In the genomic region with DNA sequence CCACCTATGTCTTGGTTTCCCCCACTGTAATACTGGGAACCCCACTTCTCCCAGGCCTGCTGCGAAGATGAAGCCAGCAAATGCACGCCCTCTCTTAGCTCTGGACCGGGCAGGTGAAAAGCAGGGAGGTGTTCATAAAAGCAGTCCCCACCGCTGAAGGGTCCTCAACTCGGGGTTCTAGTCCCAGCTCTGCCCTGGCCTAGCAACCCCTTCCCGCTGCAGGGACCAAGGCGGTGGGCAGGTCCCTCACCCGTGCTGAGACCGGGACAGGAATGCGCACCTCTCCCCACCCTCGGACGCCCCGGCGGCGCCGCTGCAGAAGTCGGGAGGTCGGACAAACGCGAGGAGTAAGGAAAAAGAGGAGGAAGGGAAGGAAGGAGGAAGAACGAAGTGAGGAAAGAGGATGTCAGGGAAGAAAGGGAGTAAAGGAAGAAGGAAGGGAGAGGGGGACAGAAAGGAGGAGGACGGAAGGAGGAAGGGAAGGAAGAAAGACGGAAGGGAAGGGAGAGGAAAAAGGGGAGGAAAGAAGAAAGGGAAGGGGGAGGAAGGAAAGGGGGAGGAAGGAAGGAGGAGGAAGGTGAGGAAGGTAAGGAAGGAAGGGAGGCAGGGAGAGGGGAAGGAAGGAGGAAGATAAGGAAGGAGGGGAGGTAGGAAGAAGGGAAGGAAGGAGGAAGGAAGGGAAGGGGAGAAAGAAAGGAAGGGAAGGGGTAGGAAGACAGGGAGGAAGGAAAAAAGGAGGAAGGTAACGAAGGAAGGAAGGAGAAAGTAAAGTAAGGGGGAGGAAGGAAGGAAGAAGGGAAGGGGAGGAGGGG, we compare ENCODE assay signal across 7 cellular contexts. TPM values are rescaled to one million over a fixed set of nuclear protein-coding genes. Genes with fewer than 3 reads are reported as not detected.
DNase-seq lines count a peak whose midpoint lies in the region; ATAC-seq and TF ChIP-seq lines count a peak whose summit lies in the region.

No MANE protein-coding gene starts in this region.

- H3K4me1 Mint-ChIP-seq in naive B cell = peaks cover 37 to 50% (median 38%) of the 10 kb centered on the region in 3 donors

- DNase-seq in NB4 (ENCODE audit: low read depth) (peak; percentile 35), dermis blood vessel endothelial cell (peak; percentile 21), naive B cell (no peak), activated gamma-delta T cell (lab: John Stamatoyannopoulos, UW) (no peak)

- no peaks in the 10 kb centered on the region for H3K9me3 Mint-ChIP-seq in naive B cell

- H3K4me3 ChIP-seq in GM08714 (ENCODE audit: low read length) (peak overlapping the region; percentile 87), NB4 (ENCODE audit: low read depth, low read length) (peak overlapping the region; percentile 92)

- H3K27ac Mint-ChIP-seq in naive B cell = peak overlapping the region; percentile 68 to 96 (median 92)

- peak overlapping the region; percentile 90 to 98 (median 94) for H3K4me3 Mint-ChIP-seq in naive B cell

- no peak for TF ChIP-seq POLR2A in NB4 (IDR thresholded peaks at IDR 0.05; ENCODE audit: extremely low read depth, insufficient read length)

- ATAC-seq in naive B cell (ENCODE audit: low read depth in 2 of 2) = no peak
- no peak for ATAC-seq in HG02852 (IDR thresholded peaks at IDR 0.05; ENCODE audit: unreplicated experiment)
- ATAC-seq in HG03095 (IDR thresholded peaks at IDR 0.05; ENCODE audit: unreplicated experiment) = no peak

- peaks cover 8 to 13% of the 10 kb centered on the region in 2 donors for H3K36me3 Mint-ChIP-seq in naive B cell

- TF ChIP-seq CTCF in NB4 (IDR thresholded peaks at IDR 0.05; ENCODE audit: low read depth, low read length) = no peak

- H3K27me3 Mint-ChIP-seq in naive B cell = no peaks in the 10 kb centered on the region

RNA-seq across cellular contexts. Expression of a gene that starts 0.7 kb away (rescaled TPM):
- 44.4 and 54.6 TPM in 2 replicates for total RNA-seq in dermis blood vessel endothelial cell
- polyA plus RNA-seq in naive B cell (ENCODE audit: low read depth in 6 of 6) = 10 to 100 TPM; 26.9 to 47.1 (median 31.9) TPM

RNA-seq across cellular contexts. Expression of a gene that starts 0.9 kb away (rescaled TPM):
- 2.2 and 2.9 TPM in 2 replicates for total RNA-seq in dermis blood vessel endothelial cell
- polyA plus RNA-seq in naive B cell (ENCODE audit: low read depth in 6 of 6) = 1 to 10 TPM; 1.4 to 3.5 (median 2.5) TPM

Comparison
In these comparisons a context has a peak if more than half of its experiments do, and no peak if none do; other contexts are left out.
1. DNase-seq: peak in NB4 (single experiment) and dermis blood vessel endothelial cell (single experiment); none in naive B cell (single experiment) and activated gamma-delta T cell (single experiment).